10 cellular contexts compared by ENCODE assay signal in genomic region chr16:2441143-2441804, GRCh38. TPM values are rescaled to one million over a fixed set of nuclear protein-coding genes. Genes with fewer than 3 reads are reported as not detected.
DNase-seq lines count a peak whose midpoint lies in the region; ATAC-seq, FAIRE-seq and TF ChIP-seq lines count a peak whose summit lies in the region.
"Not testable (repeated sequence)": the region's sequence is repeated elsewhere in the genome, so short reads cannot be mapped to it uniquely, and the experiment has no call there.
"Had no signal": no experiment of that assay in that cellular context is flagged by ENCODE, and none has a peak within 500 bp of the region (broad histone marks: within the 10 kb centered on the region; RNA-seq: fewer than 3 reads in every experiment).

No MANE protein-coding gene starts in this region.

- H3K4me1 ChIP-seq in DND-41 (ENCODE audit: insufficient read depth, low read length); Karpas-422 (ENCODE audit: low read length); HepG2 (ENCODE audit: insufficient read depth, low read length): not testable (repeated sequence)

- not testable (repeated sequence) for H3K9me3 Mint-ChIP-seq in activated CD4-positive, alpha-beta memory T cell treated with anti-CD3 and anti-CD28 coated beads for 36 hours; activated T-cell treated with anti-CD3 and anti-CD28 coated beads, Interleukin-2, amount 50 U/mL, for 72 hours; activated naive CD8-positive, alpha-beta T cell treated with anti-CD3 and anti-CD28 coated beads, Interleukin-2, amount 10 ng/mL, durations not matched to agents 7 days and 5 days

- not testable (repeated sequence) for DNase-seq in DND-41; RWPE1 (ENCODE audit: low spot score); activated CD4-positive, alpha-beta memory T cell treated with anti-CD3 and anti-CD28 coated beads for 36 hours; activated T-cell treated with anti-CD3 and anti-CD28 coated beads, Interleukin-2, amount 50 U/mL, for 72 hours; activated naive CD8-positive, alpha-beta T cell treated with anti-CD3 and anti-CD28 coated beads, Interleukin-2, amount 10 ng/mL, durations not matched to agents 7 days and 5 days; HepG2 (ENCODE audit: low spot score)
- peak; percentile 1 for DNase-seq in Karpas-422

- H3K36me3 Mint-ChIP-seq in activated CD4-positive, alpha-beta memory T cell treated with anti-CD3 and anti-CD28 coated beads for 36 hours: peaks cover 55% of the 10 kb centered on the region
- H3K36me3 Mint-ChIP-seq in activated T-cell treated with anti-CD3 and anti-CD28 coated beads, Interleukin-2, amount 50 U/mL, for 72 hours (ENCODE audit: insufficient read depth in 2 of 2): peaks cover 5 to 28% of the 10 kb centered on the region in 2 donors
- peaks cover 35% of the 10 kb centered on the region for H3K36me3 Mint-ChIP-seq in activated naive CD8-positive, alpha-beta T cell treated with anti-CD3 and anti-CD28 coated beads, Interleukin-2, amount 10 ng/mL, durations not matched to agents 7 days and 5 days

- in situ Hi-C loops in HepG2 (cut with HindIII; ENCODE audit: extremely low pct_ligation_motif_present, low pct_unique_long_range_greater_than_20kb): not testable (repeated sequence)

- FAIRE-seq in HepG2 (lab: Jason Lieb, UNC): not testable (repeated sequence)

- H3K27ac ChIP-seq in DND-41 (ENCODE audit: low read length); Karpas-422 (ENCODE audit: low read length); HepG2 (ENCODE audit: extremely low read length, insufficient read depth, low read length): not testable (repeated sequence)
- H3K27ac ChIP-seq in RWPE1: peak overlapping the region; percentile 18; the same call in 1 of the 2 replicates

- not testable (repeated sequence) for H2AFZ ChIP-seq in DND-41 (ENCODE audit: low read depth, low read length); Karpas-422 (ENCODE audit: low read length); HepG2 (ENCODE audit: low read length)

- not testable (repeated sequence) for TF ChIP-seq EP300 in HepG2 (IDR thresholded peaks at IDR 0.05; ENCODE audit: low read depth in 2 of 2, low read length in 2 of 2); HepG2 (CRISPR knock-in tag; IDR thresholded peaks at IDR 0.05; ENCODE audit: borderline replicate concordance)

- peak overlapping the region; percentile 18 for H3K27ac Mint-ChIP-seq in activated CD4-positive, alpha-beta memory T cell treated with anti-CD3 and anti-CD28 coated beads for 36 hours
- not testable (repeated sequence) for H3K27ac Mint-ChIP-seq in activated T-cell treated with anti-CD3 and anti-CD28 coated beads, Interleukin-2, amount 50 U/mL, for 72 hours; activated naive CD8-positive, alpha-beta T cell treated with anti-CD3 and anti-CD28 coated beads, Interleukin-2, amount 10 ng/mL, durations not matched to agents 7 days and 5 days

- WGBS in HepG2 (ENCODE audit: low lambda C conversion rate): 94% methylated on average over 15 of the region's 15 CpGs

- TF ChIP-seq POLR2A in HepG2 (IDR thresholded peaks at IDR 0.05; ENCODE audit: insufficient read depth in 1 of 2, low read depth in 2 of 2, low read length in 2 of 2): not testable (repeated sequence)

- H3K27me3 Mint-ChIP-seq in activated CD4-positive, alpha-beta memory T cell treated with anti-CD3 and anti-CD28 coated beads for 36 hours; activated T-cell treated with anti-CD3 and anti-CD28 coated beads, Interleukin-2, amount 50 U/mL, for 72 hours (ENCODE audit: low read depth); activated naive CD8-positive, alpha-beta T cell treated with anti-CD3 and anti-CD28 coated beads, Interleukin-2, amount 10 ng/mL, durations not matched to agents 7 days and 5 days: not testable (repeated sequence)

- not testable (repeated sequence) for H3K9me3 ChIP-seq in DND-41 (ENCODE audit: insufficient read depth, low read length, severe bottlenecking); Karpas-422 (ENCODE audit: low read length); HepG2 (ENCODE audit: low read length)

- BruUV-seq in HepG2 (replicated peaks; lab: Mats Ljungman, UMichigan): not testable (repeated sequence)

- TF ChIP-seq CTCF in DND-41 (IDR thresholded peaks at IDR 0.05; ENCODE audit: borderline replicate concordance, extremely low read depth, low read length, poor library complexity, severe bottlenecking); RWPE1 (conservative IDR thresholded peaks at IDR 0.05; ENCODE audit: low read depth); HepG2 (CRISPR knock-in tag; IDR thresholded peaks at IDR 0.05): not testable (repeated sequence)

- not testable (repeated sequence) for H3K4me3 ChIP-seq in DND-41 (ENCODE audit: low read depth in 1 of 2, low read length in 2 of 2); Karpas-422 (ENCODE audit: low read length); HepG2 (replicated peaks in 1 of 3; ENCODE audit: insufficient read depth in 1 of 3, low read depth in 2 of 3, low read length in 3 of 3)

- not testable (repeated sequence) for H3K4me1 Mint-ChIP-seq in activated CD4-positive, alpha-beta memory T cell treated with anti-CD3 and anti-CD28 coated beads for 36 hours (ENCODE audit: low read depth); activated T-cell treated with anti-CD3 and anti-CD28 coated beads, Interleukin-2, amount 50 U/mL, for 72 hours (ENCODE audit: low read depth)
- peaks cover 16% of the 10 kb centered on the region for H3K4me1 Mint-ChIP-seq in activated naive CD8-positive, alpha-beta T cell treated with anti-CD3 and anti-CD28 coated beads, Interleukin-2, amount 10 ng/mL, durations not matched to agents 7 days and 5 days

- not testable (repeated sequence) for H3K9me2 ChIP-seq in Karpas-422 (replicated peaks; ENCODE audit: insufficient read depth, low read length)

- not testable (repeated sequence) for H3K4me3 Mint-ChIP-seq in activated CD4-positive, alpha-beta memory T cell treated with anti-CD3 and anti-CD28 coated beads for 36 hours; activated T-cell treated with anti-CD3 and anti-CD28 coated beads, Interleukin-2, amount 50 U/mL, for 72 hours; activated naive CD8-positive, alpha-beta T cell treated with anti-CD3 and anti-CD28 coated beads, Interleukin-2, amount 10 ng/mL, durations not matched to agents 7 days and 5 days

- H3K27me3 ChIP-seq in DND-41 (ENCODE audit: insufficient read depth, low read length, poor library complexity); Karpas-422 (ENCODE audit: low read length); HepG2 (ENCODE audit: control insufficient read depth in 1 of 2, insufficient read depth in 2 of 2, low read length in 2 of 2): not testable (repeated sequence)

- H3K9ac ChIP-seq in DND-41 (ENCODE audit: low read depth, low read length); Karpas-422 (ENCODE audit: low read length); HepG2 (ENCODE audit: insufficient read depth, low read depth, low read length): not testable (repeated sequence)

- intact Hi-C loops in activated CD4-positive, alpha-beta memory T cell treated with anti-CD3 and anti-CD28 coated beads for 36 hours (cut with micrococcal nuclease); HepG2 (cut with micrococcal nuclease; ENCODE audit: unreplicated experiment): not testable (repeated sequence)

- not testable (repeated sequence) for H3K4me2 ChIP-seq in DND-41 (ENCODE audit: insufficient read depth, low read length); Karpas-422 (ENCODE audit: low read depth, low read length, poor library complexity, severe bottlenecking); HepG2 (ENCODE audit: low read depth, low read length)

- ATAC-seq in DND-41 (ENCODE audit: insufficient read depth, low read depth): peak; percentile 15; the same call in 1 of the 3 replicates
- ATAC-seq in activated T-cell treated with anti-CD3 and anti-CD28 coated beads, Interleukin-2, amount 50 U/mL, for 72 hours (replicated peaks in 1 of 2): peak; percentile 35 to 76
- ATAC-seq in activated naive CD8-positive, alpha-beta T cell treated with anti-CD3 and anti-CD28 coated beads, Interleukin-2, amount 10 ng/mL, durations not matched to agents 7 days and 5 days (ENCODE audit: low read depth): peak; percentile 46
- not testable (repeated sequence) for ATAC-seq in HepG2

- H3K36me3 ChIP-seq in DND-41 (ENCODE audit: insufficient read depth, low read length): peaks cover 83% of the 10 kb centered on the region
- peaks cover 13% of the 10 kb centered on the region; the same call in 1 of the 2 replicates for H3K36me3 ChIP-seq in Karpas-422 (ENCODE audit: insufficient read depth, low read length)
- H3K36me3 ChIP-seq in HepG2 (replicated peaks in 1 of 2; ENCODE audit: control insufficient read depth in 1 of 2, insufficient read depth in 2 of 2, low read length in 2 of 2): peaks cover 27 to 51% of the 10 kb centered on the region in 2 experiments; a peak in 4 of 5 replicates

- TF ChIP-seq RAD21 in HepG2 (CRISPR knock-in tag; IDR thresholded peaks at IDR 0.05): not testable (repeated sequence)

- POLR2A ChIA-PET in RWPE1 (lab: Yijun Ruan, JAX; ENCODE audit: low non-redundant PET); HepG2 (lab: Yijun Ruan, JAX): not testable (repeated sequence)
- POLR2A ChIA-PET in activated CD4-positive, alpha-beta memory T cell treated with anti-CD3 and anti-CD28 coated beads for 36 hours (lab: Charles Lee): interaction anchor here (1.5 kb wide), 1 partner anchor 12 kb away, joined by 3 read pairs; the partner anchor contains the start of gene CCNF
- POLR2A ChIA-PET in activated naive CD8-positive, alpha-beta T cell treated with anti-CD3 and anti-CD28 coated beads, Interleukin-2, amount 10 ng/mL, durations not matched to agents 7 days and 5 days (lab: Charles Lee): interaction anchor here (1.1 to 4.4 kb wide), 4 partner anchors 9 to 34 kb away, joined by 3 to 21 read pairs (median 9); partner anchors contain the start of genes CCNF, TBC1D24 and TEDC2

- peaks cover 29% of the 10 kb centered on the region for H3K79me2 ChIP-seq in DND-41 (ENCODE audit: insufficient read depth, low read length)
- H3K79me2 ChIP-seq in Karpas-422 (ENCODE audit: low read length); HepG2 (ENCODE audit: insufficient read depth, low read length): not testable (repeated sequence)

- CTCF ChIA-PET in RWPE1 (lab: Yijun Ruan, JAX): interaction anchor here (0.7 to 1.5 kb wide), 2 partner anchors 11 to 226 kb away, joined by 5 to 6 read pairs; no protein-coding TSS in a partner anchor
- CTCF ChIA-PET in activated CD4-positive, alpha-beta memory T cell treated with anti-CD3 and anti-CD28 coated beads for 36 hours (lab: Charles Lee): interaction anchor here (1.8 kb wide), 1 partner anchor 11 kb away, joined by 7 read pairs; the partner anchor contains the start of gene CCNF
- CTCF ChIA-PET in HepG2 (lab: Yijun Ruan, JAX; ENCODE audit: low intra/inter-chr PET ratio, low total read pairs): not testable (repeated sequence)

- H4K20me1 ChIP-seq in DND-41 (ENCODE audit: insufficient read depth, low read length): peaks cover 38% of the 10 kb centered on the region
- not testable (repeated sequence) for H4K20me1 ChIP-seq in Karpas-422 (ENCODE audit: insufficient read depth, low read depth, low read length); HepG2 (ENCODE audit: insufficient read depth, low read length)

RNA-seq across cellular contexts. Expression of gene CCNF, which starts 12.0 kb away (rescaled TPM):
- 13.5 and 15.1 TPM in 2 replicates for total RNA-seq in Karpas-422 (2014; rRNA removed; shearing (Covaris generic); ENCODE audit: low replicate concordance)
- total RNA-seq in activated CD4-positive, alpha-beta memory T cell treated with anti-CD3 and anti-CD28 coated beads for 36 hours: 10 to 100 TPM; 53.5 to 54.7 TPM
- 10 to 100 TPM; 49.2 to 68.6 TPM for total RNA-seq in activated T-cell treated with anti-CD3 and anti-CD28 coated beads, Interleukin-2, amount 50 U/mL, for 72 hours
- 10 to 100 TPM; 67.7 to 70.5 TPM for total RNA-seq in activated naive CD8-positive, alpha-beta T cell treated with anti-CD3 and anti-CD28 coated beads, Interleukin-2, amount 10 ng/mL, durations not matched to agents 7 days and 5 days
- total RNA-seq in HepG2 (2016; rRNA removed; fragmentation: Illumina TruSeq; extraction: Trizol): 13.7 and 22.8 TPM in 2 replicates
- total RNA-seq in HepG2 (2016; cell fraction: cytosol; rRNA removed; fragmentation: Illumina TruSeq; extraction: Trizol; ENCODE audit: low read depth): 3.9 and 4.1 TPM in 2 replicates
- total RNA-seq in HepG2 (2016; cell fraction: insoluble cytoplasmic fraction; rRNA removed; fragmentation: Illumina TruSeq; extraction: Trizol): 12.7 and 23.2 TPM in 2 replicates
- total RNA-seq in HepG2 (2016; cell fraction: membrane; rRNA removed; fragmentation: Illumina TruSeq; extraction: Trizol): 10.8 and 12.0 TPM in 2 replicates
- total RNA-seq in HepG2 (2016; cell fraction: nucleus; rRNA removed; fragmentation: Illumina TruSeq; extraction: Trizol): 15.7 and 16.3 TPM in 2 replicates
- 5.0 and 6.4 TPM in 2 replicates for polyA plus RNA-seq in HepG2 (2011; rRNA removed)
- polyA plus RNA-seq in HepG2 (2011; cell fraction: cytosol; rRNA removed): 3.7 and 6.4 TPM in 2 replicates
- polyA plus RNA-seq in HepG2 (2011; cell fraction: nucleus; rRNA removed): 11.8 and 19.6 TPM in 2 replicates
- 5.1 and 7.4 TPM in 2 replicates for polyA plus RNA-seq in HepG2 (2012)
- 1.5 and 1.6 TPM in 2 replicates for polyA plus RNA-seq in HepG2 (2016; cell fraction: cytosol; fragmentation: Illumina TruSeq; extraction: Trizol; ENCODE audit: low read depth)
- polyA plus RNA-seq in HepG2 (2016; cell fraction: insoluble cytoplasmic fraction; fragmentation: Illumina TruSeq; extraction: Trizol; ENCODE audit: low read depth): 7.3 and 10.7 TPM in 2 replicates
- polyA plus RNA-seq in HepG2 (2016; cell fraction: membrane; fragmentation: Illumina TruSeq; extraction: Trizol; ENCODE audit: low read depth): 4.0 and 4.9 TPM in 2 replicates
- 28.4 and 30.0 TPM in 2 replicates for polyA plus RNA-seq in HepG2 (2016; cell fraction: nucleus; fragmentation: Illumina TruSeq; extraction: Trizol; ENCODE audit: insufficient read depth, low read depth)
- polyA minus RNA-seq in HepG2 (2011; rRNA and poly(A)+ RNA removed; ENCODE audit: low replicate concordance): 36.8 and 74.8 TPM in 2 replicates
- 10.9 and 18.1 TPM in 2 replicates for polyA minus RNA-seq in HepG2 (2011; cell fraction: cytosol; rRNA and poly(A)+ RNA removed)
- 13.1 and 14.7 TPM in 2 replicates for polyA minus RNA-seq in HepG2 (2011; cell fraction: nucleus; rRNA and poly(A)+ RNA removed)

RNA-seq across cellular contexts. Expression of gene TEDC2, which starts 18.6 kb away (rescaled TPM):
- 6.4 and 27.7 TPM in 2 replicates for total RNA-seq in Karpas-422 (2014; rRNA removed; shearing (Covaris generic); ENCODE audit: low replicate concordance)
- total RNA-seq in activated CD4-positive, alpha-beta memory T cell treated with anti-CD3 and anti-CD28 coated beads for 36 hours: 10 to 100 TPM; 23.9 to 24.3 TPM
- 10 to 100 TPM; 23.0 to 32.7 TPM for total RNA-seq in activated T-cell treated with anti-CD3 and anti-CD28 coated beads, Interleukin-2, amount 50 U/mL, for 72 hours
- 10 to 100 TPM; 16.0 to 17.8 TPM for total RNA-seq in activated naive CD8-positive, alpha-beta T cell treated with anti-CD3 and anti-CD28 coated beads, Interleukin-2, amount 10 ng/mL, durations not matched to agents 7 days and 5 days
- total RNA-seq in HepG2 (2016; rRNA removed; fragmentation: Illumina TruSeq; extraction: Trizol): 19.7 and 24.4 TPM in 2 replicates
- total RNA-seq in HepG2 (2016; cell fraction: cytosol; rRNA removed; fragmentation: Illumina TruSeq; extraction: Trizol; ENCODE audit: low read depth): 10.8 and 13.0 TPM in 2 replicates
- total RNA-seq in HepG2 (2016; cell fraction: insoluble cytoplasmic fraction; rRNA removed; fragmentation: Illumina TruSeq; extraction: Trizol): 16.5 and 23.4 TPM in 2 replicates
- 18.0 and 21.4 TPM in 2 replicates for total RNA-seq in HepG2 (2016; cell fraction: membrane; rRNA removed; fragmentation: Illumina TruSeq; extraction: Trizol)
- 17.3 and 20.2 TPM in 2 replicates for total RNA-seq in HepG2 (2016; cell fraction: nucleus; rRNA removed; fragmentation: Illumina TruSeq; extraction: Trizol)
- 5.9 and 6.2 TPM in 2 replicates for polyA plus RNA-seq in HepG2 (2011; rRNA removed)
- polyA plus RNA-seq in HepG2 (2011; cell fraction: cytosol; rRNA removed): 3.2 and 8.6 TPM in 2 replicates
- 28.4 and 38.0 TPM in 2 replicates for polyA plus RNA-seq in HepG2 (2011; cell fraction: nucleus; rRNA removed)
- polyA plus RNA-seq in HepG2 (2012): 3.0 and 4.0 TPM in 2 replicates
- polyA plus RNA-seq in HepG2 (2016; cell fraction: cytosol; fragmentation: Illumina TruSeq; extraction: Trizol; ENCODE audit: low read depth): 11.9 and 12.7 TPM in 2 replicates
- polyA plus RNA-seq in HepG2 (2016; cell fraction: insoluble cytoplasmic fraction; fragmentation: Illumina TruSeq; extraction: Trizol; ENCODE audit: low read depth): 19.2 and 19.4 TPM in 2 replicates
- 14.6 and 18.0 TPM in 2 replicates for polyA plus RNA-seq in HepG2 (2016; cell fraction: membrane; fragmentation: Illumina TruSeq; extraction: Trizol; ENCODE audit: low read depth)
- 38.8 and 41.0 TPM in 2 replicates for polyA plus RNA-seq in HepG2 (2016; cell fraction: nucleus; fragmentation: Illumina TruSeq; extraction: Trizol; ENCODE audit: insufficient read depth, low read depth)
- polyA minus RNA-seq in HepG2 (2011; rRNA and poly(A)+ RNA removed; ENCODE audit: low replicate concordance): 5.2 and 12.3 TPM in 2 replicates
- polyA minus RNA-seq in HepG2 (2011; cell fraction: cytosol; rRNA and poly(A)+ RNA removed): 2.5 and 3.1 TPM in 2 replicates
- 6.3 and 10.6 TPM in 2 replicates for polyA minus RNA-seq in HepG2 (2011; cell fraction: nucleus; rRNA and poly(A)+ RNA removed)

RNA-seq across cellular contexts. Expression of gene NTN3, which starts 29.8 kb away (rescaled TPM):
- total RNA-seq in Karpas-422 (2014; rRNA removed; shearing (Covaris generic); ENCODE audit: low replicate concordance): 0.45 and 0.94 TPM in 2 replicates
- total RNA-seq in activated CD4-positive, alpha-beta memory T cell treated with anti-CD3 and anti-CD28 coated beads for 36 hours: not detected
- total RNA-seq in activated T-cell treated with anti-CD3 and anti-CD28 coated beads, Interleukin-2, amount 50 U/mL, for 72 hours: not detected
- total RNA-seq in activated naive CD8-positive, alpha-beta T cell treated with anti-CD3 and anti-CD28 coated beads, Interleukin-2, amount 10 ng/mL, durations not matched to agents 7 days and 5 days: not detected
- total RNA-seq in HepG2 (2016; rRNA removed; fragmentation: Illumina TruSeq; extraction: Trizol): 0.20 and 0.35 TPM in 2 replicates
- total RNA-seq in HepG2 (2016; cell fraction: cytosol; rRNA removed; fragmentation: Illumina TruSeq; extraction: Trizol; ENCODE audit: low read depth): not detected in 2 replicates
- total RNA-seq in HepG2 (2016; cell fraction: insoluble cytoplasmic fraction; rRNA removed; fragmentation: Illumina TruSeq; extraction: Trizol): 0.15 and 0.30 TPM in 2 replicates
- 0.25 TPM in 1 of 2 replicates, not detected in the other for total RNA-seq in HepG2 (2016; cell fraction: membrane; rRNA removed; fragmentation: Illumina TruSeq; extraction: Trizol)
- 0.19 and 0.28 TPM in 2 replicates for total RNA-seq in HepG2 (2016; cell fraction: nucleus; rRNA removed; fragmentation: Illumina TruSeq; extraction: Trizol)
- polyA plus RNA-seq in HepG2 (2011; rRNA removed): 0.09 and 0.29 TPM in 2 replicates
- polyA plus RNA-seq in HepG2 (2011; cell fraction: cytosol; rRNA removed): 0.12 and 0.15 TPM in 2 replicates
- polyA plus RNA-seq in HepG2 (2011; cell fraction: nucleus; rRNA removed): 0.66 and 0.79 TPM in 2 replicates
- polyA plus RNA-seq in HepG2 (2012): 0.07 and 0.11 TPM in 2 replicates
- 0.08 TPM in 1 of 2 replicates, not detected in the other for polyA plus RNA-seq in HepG2 (2016; cell fraction: cytosol; fragmentation: Illumina TruSeq; extraction: Trizol; ENCODE audit: low read depth)
- not detected in 2 replicates for polyA plus RNA-seq in HepG2 (2016; cell fraction: insoluble cytoplasmic fraction; fragmentation: Illumina TruSeq; extraction: Trizol; ENCODE audit: low read depth)
- not detected in 2 replicates for polyA plus RNA-seq in HepG2 (2016; cell fraction: membrane; fragmentation: Illumina TruSeq; extraction: Trizol; ENCODE audit: low read depth)
- 0.23 TPM in 1 of 2 replicates, not detected in the other for polyA plus RNA-seq in HepG2 (2016; cell fraction: nucleus; fragmentation: Illumina TruSeq; extraction: Trizol; ENCODE audit: insufficient read depth, low read depth)
- polyA minus RNA-seq in HepG2 (2011; rRNA and poly(A)+ RNA removed; ENCODE audit: low replicate concordance): 0.49 and 1.4 TPM in 2 replicates
- polyA minus RNA-seq in HepG2 (2011; cell fraction: cytosol; rRNA and poly(A)+ RNA removed): 0.59 and 0.62 TPM in 2 replicates
- polyA minus RNA-seq in HepG2 (2011; cell fraction: nucleus; rRNA and poly(A)+ RNA removed): 0.39 and 0.62 TPM in 2 replicates
- total RNA-seq: CD4-positive, alpha-beta T cell; CD8-positive, alpha-beta memory T cell; Daoy had no signal
- polyA plus RNA-seq: CD8-positive, alpha-beta memory T cell had no signal

RNA-seq across cellular contexts. Expression of gene TBC1D24, which starts 33.7 kb away (rescaled TPM):
- 15.8 and 20.5 TPM in 2 replicates for total RNA-seq in Karpas-422 (2014; rRNA removed; shearing (Covaris generic); ENCODE audit: low replicate concordance)
- total RNA-seq in activated CD4-positive, alpha-beta memory T cell treated with anti-CD3 and anti-CD28 coated beads for 36 hours: 10 to 100 TPM; 12.2 to 12.4 TPM
- 10 to 100 TPM; 13.6 to 20.4 TPM for total RNA-seq in activated T-cell treated with anti-CD3 and anti-CD28 coated beads, Interleukin-2, amount 50 U/mL, for 72 hours
- 10 to 100 TPM; 16.5 to 17.9 TPM for total RNA-seq in activated naive CD8-positive, alpha-beta T cell treated with anti-CD3 and anti-CD28 coated beads, Interleukin-2, amount 10 ng/mL, durations not matched to agents 7 days and 5 days
- 13.7 and 17.6 TPM in 2 replicates for total RNA-seq in HepG2 (2016; rRNA removed; fragmentation: Illumina TruSeq; extraction: Trizol)
- 1.3 and 1.4 TPM in 2 replicates for total RNA-seq in HepG2 (2016; cell fraction: cytosol; rRNA removed; fragmentation: Illumina TruSeq; extraction: Trizol; ENCODE audit: low read depth)
- total RNA-seq in HepG2 (2016; cell fraction: insoluble cytoplasmic fraction; rRNA removed; fragmentation: Illumina TruSeq; extraction: Trizol): 12.6 and 15.8 TPM in 2 replicates
- total RNA-seq in HepG2 (2016; cell fraction: membrane; rRNA removed; fragmentation: Illumina TruSeq; extraction: Trizol): 4.8 and 5.7 TPM in 2 replicates
- total RNA-seq in HepG2 (2016; cell fraction: nucleus; rRNA removed; fragmentation: Illumina TruSeq; extraction: Trizol): 12.6 and 14.4 TPM in 2 replicates
- 7.7 and 8.4 TPM in 2 replicates for polyA plus RNA-seq in HepG2 (2011; rRNA removed)
- 3.7 and 4.9 TPM in 2 replicates for polyA plus RNA-seq in HepG2 (2011; cell fraction: cytosol; rRNA removed)
- 29.9 and 35.0 TPM in 2 replicates for polyA plus RNA-seq in HepG2 (2011; cell fraction: nucleus; rRNA removed)
- polyA plus RNA-seq in HepG2 (2012): 5.7 TPM in 2 replicates
- 1.0 and 1.2 TPM in 2 replicates for polyA plus RNA-seq in HepG2 (2016; cell fraction: cytosol; fragmentation: Illumina TruSeq; extraction: Trizol; ENCODE audit: low read depth)
- 8.4 and 11.8 TPM in 2 replicates for polyA plus RNA-seq in HepG2 (2016; cell fraction: insoluble cytoplasmic fraction; fragmentation: Illumina TruSeq; extraction: Trizol; ENCODE audit: low read depth)
- polyA plus RNA-seq in HepG2 (2016; cell fraction: membrane; fragmentation: Illumina TruSeq; extraction: Trizol; ENCODE audit: low read depth): 2.4 and 3.2 TPM in 2 replicates
- 22.4 and 24.8 TPM in 2 replicates for polyA plus RNA-seq in HepG2 (2016; cell fraction: nucleus; fragmentation: Illumina TruSeq; extraction: Trizol; ENCODE audit: insufficient read depth, low read depth)
- 11.0 and 28.2 TPM in 2 replicates for polyA minus RNA-seq in HepG2 (2011; rRNA and poly(A)+ RNA removed; ENCODE audit: low replicate concordance)
- polyA minus RNA-seq in HepG2 (2011; cell fraction: cytosol; rRNA and poly(A)+ RNA removed): 9.1 and 10.4 TPM in 2 replicates
- 10.0 and 13.8 TPM in 2 replicates for polyA minus RNA-seq in HepG2 (2011; cell fraction: nucleus; rRNA and poly(A)+ RNA removed)
